ENCODE assay signal across 15 cellular contexts in genomic region chr20:2798814-2799213, GRCh38. TPM values are rescaled to one million over a fixed set of nuclear protein-coding genes. Genes with fewer than 3 reads are reported as not detected.
DNase-seq lines count a peak whose midpoint lies in the region; ATAC-seq and TF ChIP-seq lines count a peak whose summit lies in the region.
"Had no signal": no experiment of that assay in that cellular context is flagged by ENCODE, and none has a peak within 500 bp of the region (broad histone marks: within the 10 kb centered on the region; RNA-seq: fewer than 3 reads in every experiment).

No MANE protein-coding gene starts in this region.

- H3K4me3 ChIP-seq in HUES48 (ENCODE audit: low read depth, low read length), result peak overlapping the region; percentile 96; the same call in 1 of the 2 replicates

- DNase-seq in Daoy (ENCODE audit: low read depth) (peak; percentile 38), EL (no peak), midbrain (lab: John Stamatoyannopoulos, UW) (no peak), H4 (ENCODE audit: low spot score) (no peak)
- no peak for DNase-seq in natural killer cell treated with Interleukin-12 subunit alpha and Interleukin-12 subunit beta and Interleukin-15 and Interleukin-18, amount 100 ng/mL, for 72 hours (ENCODE audit: low spot score)
- DNase-seq: amniotic stem cell, GDM1, left cardiac atrium, NCI-H187 treated with DMSO at 0.1 percent for 48 hours, Peyer's patch had no signal

- peaks cover 13% of the 10 kb centered on the region; the same call in 1 of the 2 replicates for H3K4me1 ChIP-seq in HUES48 (ENCODE audit: control insufficient read depth, insufficient read depth, low read length)

- peak overlapping the region; percentile 2 for H3K27ac ChIP-seq in HUES48 (ENCODE audit: low read depth, low read length)
- H3K27ac ChIP-seq: HL-60, Peyer's patch had no signal

- TF ChIP-seq CTCF in brain (conservative IDR thresholded peaks at IDR 0.05), result no peak

- H3K9ac ChIP-seq in HUES48 (ENCODE audit: low read depth, low read length), result no peak overlapping the region

- no peak for ATAC-seq in natural killer cell treated with Interleukin-12 subunit alpha and Interleukin-12 subunit beta and Interleukin-15 and Interleukin-18, amount 100 ng/mL, for 72 hours

- peaks cover 43% of the 10 kb centered on the region for H3K27me3 ChIP-seq in HUES48 (ENCODE audit: control insufficient read depth, insufficient read depth, low read length)

- H3K27ac Mint-ChIP-seq in brain, result peak overlapping the region; percentile 89 to 96 (median 94)
- H3K27ac Mint-ChIP-seq in natural killer cell treated with Interleukin-12 subunit alpha and Interleukin-12 subunit beta and Interleukin-15 and Interleukin-18, amount 100 ng/mL, for 72 hours, result peak overlapping the region; percentile 94 to 98

- H3K36me3 Mint-ChIP-seq in brain, result peaks cover 7% of the 10 kb centered on the region
- peaks cover 18% of the 10 kb centered on the region for H3K36me3 Mint-ChIP-seq in natural killer cell treated with Interleukin-12 subunit alpha and Interleukin-12 subunit beta and Interleukin-15 and Interleukin-18, amount 100 ng/mL, for 72 hours

- no peaks in the 10 kb centered on the region for H3K9me3 ChIP-seq in HUES48 (ENCODE audit: control insufficient read depth, insufficient read depth, low read length)
- H3K9me3 ChIP-seq: Peyer's patch had no signal

- peaks cover 0 to 7% (median 0%) of the 10 kb centered on the region in 5 experiments for H3K9me3 Mint-ChIP-seq in brain
- no peaks in the 10 kb centered on the region for H3K9me3 Mint-ChIP-seq in natural killer cell treated with Interleukin-12 subunit alpha and Interleukin-12 subunit beta and Interleukin-15 and Interleukin-18, amount 100 ng/mL, for 72 hours

- peak overlapping the region; percentile 71 to 99 (median 95) for H3K4me3 Mint-ChIP-seq in brain
- H3K4me3 Mint-ChIP-seq in natural killer cell treated with Interleukin-12 subunit alpha and Interleukin-12 subunit beta and Interleukin-15 and Interleukin-18, amount 100 ng/mL, for 72 hours, result peak overlapping the region; percentile 100

- peaks cover 39% of the 10 kb centered on the region for H3K27me3 Mint-ChIP-seq in brain
- peaks cover 15 to 38% of the 10 kb centered on the region in 2 donors for H3K27me3 Mint-ChIP-seq in natural killer cell treated with Interleukin-12 subunit alpha and Interleukin-12 subunit beta and Interleukin-15 and Interleukin-18, amount 100 ng/mL, for 72 hours

- peaks cover 27% of the 10 kb centered on the region for H3K4me1 Mint-ChIP-seq in brain
- H3K4me1 Mint-ChIP-seq in natural killer cell treated with Interleukin-12 subunit alpha and Interleukin-12 subunit beta and Interleukin-15 and Interleukin-18, amount 100 ng/mL, for 72 hours (ENCODE audit: low read depth in 2 of 2), result peaks cover 37% of the 10 kb centered on the region in 2 donors

- H3K36me3 ChIP-seq in HUES48 (ENCODE audit: control insufficient read depth, insufficient read depth, low read length), result peaks cover 40% of the 10 kb centered on the region
- H3K36me3 ChIP-seq: Peyer's patch had no signal

RNA-seq across cellular contexts. Expression of gene CPXM1, which starts 1.6 kb away (rescaled TPM):
- 2.0 and 2.7 TPM in 2 replicates for total RNA-seq in Daoy (2014; rRNA removed; shearing (Covaris generic))
- polyA plus RNA-seq in brain (ENCODE audit: insufficient read depth, low read depth, low replicate concordance), result 12.3 TPM
- total RNA-seq in natural killer cell treated with Interleukin-12 subunit alpha and Interleukin-12 subunit beta and Interleukin-15 and Interleukin-18, amount 100 ng/mL, for 72 hours, result 10 to 100 TPM; 47.8 to 53.5 TPM
- total RNA-seq in H4 (2014; rRNA removed; shearing (Covaris generic)), result not detected in 2 replicates

RNA-seq across cellular contexts. Expression of gene C20orf141, which starts 16.0 kb away (rescaled TPM):
- not detected in 2 replicates for total RNA-seq in Daoy (2014; rRNA removed; shearing (Covaris generic))
- polyA plus RNA-seq in brain (ENCODE audit: insufficient read depth, low read depth, low replicate concordance), result not detected
- total RNA-seq in natural killer cell treated with Interleukin-12 subunit alpha and Interleukin-12 subunit beta and Interleukin-15 and Interleukin-18, amount 100 ng/mL, for 72 hours, result not detected
- total RNA-seq in H4 (2014; rRNA removed; shearing (Covaris generic)), result not detected in 2 replicates
- total RNA-seq: epithelial cell of proximal tubule, left cardiac atrium, Peyer's patch, urinary bladder had no signal
- polyA plus RNA-seq: urinary bladder had no signal

RNA-seq across cellular contexts. Expression of gene TMEM239, which starts 17.4 kb away (rescaled TPM):
- not detected in 2 replicates for total RNA-seq in Daoy (2014; rRNA removed; shearing (Covaris generic))
- not detected for polyA plus RNA-seq in brain (ENCODE audit: insufficient read depth, low read depth, low replicate concordance)
- total RNA-seq in natural killer cell treated with Interleukin-12 subunit alpha and Interleukin-12 subunit beta and Interleukin-15 and Interleukin-18, amount 100 ng/mL, for 72 hours, result not detected
- total RNA-seq in H4 (2014; rRNA removed; shearing (Covaris generic)), result not detected in 2 replicates
- total RNA-seq: epithelial cell of proximal tubule, left cardiac atrium, Peyer's patch, urinary bladder had no signal
- polyA plus RNA-seq: urinary bladder had no signal

RNA-seq across cellular contexts. Expression of gene PCED1A, which starts 41.6 kb away (rescaled TPM):
- 13.9 and 15.9 TPM in 2 replicates for total RNA-seq in Daoy (2014; rRNA removed; shearing (Covaris generic))
- polyA plus RNA-seq in brain (ENCODE audit: insufficient read depth, low read depth, low replicate concordance), result 34.9 TPM
- total RNA-seq in natural killer cell treated with Interleukin-12 subunit alpha and Interleukin-12 subunit beta and Interleukin-15 and Interleukin-18, amount 100 ng/mL, for 72 hours, result 10 to 100 TPM; 53.8 to 62.6 TPM
- total RNA-seq in H4 (2014; rRNA removed; shearing (Covaris generic)), result 10.9 and 24.5 TPM in 2 replicates

RNA-seq across cellular contexts. Expression of gene VPS16, which starts 41.7 kb away (rescaled TPM):
- total RNA-seq in Daoy (2014; rRNA removed; shearing (Covaris generic)), result 29.8 and 30.9 TPM in 2 replicates
- 38.4 TPM for polyA plus RNA-seq in brain (ENCODE audit: insufficient read depth, low read depth, low replicate concordance)
- total RNA-seq in natural killer cell treated with Interleukin-12 subunit alpha and Interleukin-12 subunit beta and Interleukin-15 and Interleukin-18, amount 100 ng/mL, for 72 hours, result 100 to 1,000 TPM in 1 of 2 donors, 10 to 100 TPM in 1; 88.0 to 101 TPM
- total RNA-seq in H4 (2014; rRNA removed; shearing (Covaris generic)), result 26.3 and 30.7 TPM in 2 replicates

Comparison
In these comparisons a context has a peak if more than half of its experiments do, and no peak if none do; other contexts are left out.
1. RNA of gene CPXM1, which starts 1.6 kb away (total RNA-seq): 47.8 to 53.5 TPM in natural killer cell treated with Interleukin-12 subunit alpha and Interleukin-12 subunit beta and Interleukin-15 and Interleukin-18, amount 100 ng/mL, for 72 hours; 2.0 to 2.7 TPM in Daoy and not detected in H4; every median in the first group is over 10 times any median in the second.